Comparison of ENCODE assay signal across 1 cellular context in genomic region chr6:169849396-169849795, GRCh38.
TF ChIP-seq lines count a peak whose summit lies in the region.

No MANE protein-coding gene starts in this region.

TF ChIP-seq in H1, 55 proteins besides CTCF, POLR2A, EP300 and RAD21 (continued from another document):
- TF ChIP-seq, protein P1, sequence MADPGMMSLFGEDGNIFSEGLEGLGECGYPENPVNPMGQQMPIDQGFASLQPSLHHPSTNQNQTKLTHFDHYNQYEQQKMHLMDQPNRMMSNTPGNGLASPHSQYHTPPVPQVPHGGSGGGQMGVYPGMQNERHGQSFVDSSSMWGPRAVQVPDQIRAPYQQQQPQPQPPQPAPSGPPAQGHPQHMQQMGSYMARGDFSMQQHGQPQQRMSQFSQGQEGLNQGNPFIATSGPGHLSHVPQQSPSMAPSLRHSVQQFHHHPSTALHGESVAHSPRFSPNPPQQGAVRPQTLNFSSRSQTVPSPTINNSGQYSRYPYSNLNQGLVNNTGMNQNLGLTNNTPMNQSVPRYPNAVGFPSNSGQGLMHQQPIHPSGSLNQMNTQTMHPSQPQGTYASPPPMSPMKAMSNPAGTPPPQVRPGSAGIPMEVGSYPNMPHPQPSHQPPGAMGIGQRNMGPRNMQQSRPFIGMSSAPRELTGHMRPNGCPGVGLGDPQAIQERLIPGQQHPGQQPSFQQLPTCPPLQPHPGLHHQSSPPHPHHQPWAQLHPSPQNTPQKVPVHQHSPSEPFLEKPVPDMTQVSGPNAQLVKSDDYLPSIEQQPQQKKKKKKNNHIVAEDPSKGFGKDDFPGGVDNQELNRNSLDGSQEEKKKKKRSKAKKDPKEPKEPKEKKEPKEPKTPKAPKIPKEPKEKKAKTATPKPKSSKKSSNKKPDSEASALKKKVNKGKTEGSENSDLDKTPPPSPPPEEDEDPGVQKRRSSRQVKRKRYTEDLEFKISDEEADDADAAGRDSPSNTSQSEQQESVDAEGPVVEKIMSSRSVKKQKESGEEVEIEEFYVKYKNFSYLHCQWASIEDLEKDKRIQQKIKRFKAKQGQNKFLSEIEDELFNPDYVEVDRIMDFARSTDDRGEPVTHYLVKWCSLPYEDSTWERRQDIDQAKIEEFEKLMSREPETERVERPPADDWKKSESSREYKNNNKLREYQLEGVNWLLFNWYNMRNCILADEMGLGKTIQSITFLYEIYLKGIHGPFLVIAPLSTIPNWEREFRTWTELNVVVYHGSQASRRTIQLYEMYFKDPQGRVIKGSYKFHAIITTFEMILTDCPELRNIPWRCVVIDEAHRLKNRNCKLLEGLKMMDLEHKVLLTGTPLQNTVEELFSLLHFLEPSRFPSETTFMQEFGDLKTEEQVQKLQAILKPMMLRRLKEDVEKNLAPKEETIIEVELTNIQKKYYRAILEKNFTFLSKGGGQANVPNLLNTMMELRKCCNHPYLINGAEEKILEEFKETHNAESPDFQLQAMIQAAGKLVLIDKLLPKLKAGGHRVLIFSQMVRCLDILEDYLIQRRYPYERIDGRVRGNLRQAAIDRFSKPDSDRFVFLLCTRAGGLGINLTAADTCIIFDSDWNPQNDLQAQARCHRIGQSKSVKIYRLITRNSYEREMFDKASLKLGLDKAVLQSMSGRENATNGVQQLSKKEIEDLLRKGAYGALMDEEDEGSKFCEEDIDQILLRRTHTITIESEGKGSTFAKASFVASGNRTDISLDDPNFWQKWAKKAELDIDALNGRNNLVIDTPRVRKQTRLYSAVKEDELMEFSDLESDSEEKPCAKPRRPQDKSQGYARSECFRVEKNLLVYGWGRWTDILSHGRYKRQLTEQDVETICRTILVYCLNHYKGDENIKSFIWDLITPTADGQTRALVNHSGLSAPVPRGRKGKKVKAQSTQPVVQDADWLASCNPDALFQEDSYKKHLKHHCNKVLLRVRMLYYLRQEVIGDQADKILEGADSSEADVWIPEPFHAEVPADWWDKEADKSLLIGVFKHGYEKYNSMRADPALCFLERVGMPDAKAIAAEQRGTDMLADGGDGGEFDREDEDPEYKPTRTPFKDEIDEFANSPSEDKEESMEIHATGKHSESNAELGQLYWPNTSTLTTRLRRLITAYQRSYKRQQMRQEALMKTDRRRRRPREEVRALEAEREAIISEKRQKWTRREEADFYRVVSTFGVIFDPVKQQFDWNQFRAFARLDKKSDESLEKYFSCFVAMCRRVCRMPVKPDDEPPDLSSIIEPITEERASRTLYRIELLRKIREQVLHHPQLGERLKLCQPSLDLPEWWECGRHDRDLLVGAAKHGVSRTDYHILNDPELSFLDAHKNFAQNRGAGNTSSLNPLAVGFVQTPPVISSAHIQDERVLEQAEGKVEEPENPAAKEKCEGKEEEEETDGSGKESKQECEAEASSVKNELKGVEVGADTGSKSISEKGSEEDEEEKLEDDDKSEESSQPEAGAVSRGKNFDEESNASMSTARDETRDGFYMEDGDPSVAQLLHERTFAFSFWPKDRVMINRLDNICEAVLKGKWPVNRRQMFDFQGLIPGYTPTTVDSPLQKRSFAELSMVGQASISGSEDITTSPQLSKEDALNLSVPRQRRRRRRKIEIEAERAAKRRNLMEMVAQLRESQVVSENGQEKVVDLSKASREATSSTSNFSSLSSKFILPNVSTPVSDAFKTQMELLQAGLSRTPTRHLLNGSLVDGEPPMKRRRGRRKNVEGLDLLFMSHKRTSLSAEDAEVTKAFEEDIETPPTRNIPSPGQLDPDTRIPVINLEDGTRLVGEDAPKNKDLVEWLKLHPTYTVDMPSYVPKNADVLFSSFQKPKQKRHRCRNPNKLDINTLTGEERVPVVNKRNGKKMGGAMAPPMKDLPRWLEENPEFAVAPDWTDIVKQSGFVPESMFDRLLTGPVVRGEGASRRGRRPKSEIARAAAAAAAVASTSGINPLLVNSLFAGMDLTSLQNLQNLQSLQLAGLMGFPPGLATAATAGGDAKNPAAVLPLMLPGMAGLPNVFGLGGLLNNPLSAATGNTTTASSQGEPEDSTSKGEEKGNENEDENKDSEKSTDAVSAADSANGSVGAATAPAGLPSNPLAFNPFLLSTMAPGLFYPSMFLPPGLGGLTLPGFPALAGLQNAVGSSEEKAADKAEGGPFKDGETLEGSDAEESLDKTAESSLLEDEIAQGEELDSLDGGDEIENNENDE (IDR thresholded peaks at IDR 0.05; ENCODE audit: insufficient replicate concordance, low read length) = no peak
- TF ChIP-seq TAF1 (IDR thresholded peaks at IDR 0.05; ENCODE audit: low read depth, low read length) (no peak), SP4 (IDR thresholded peaks at IDR 0.05; ENCODE audit: low read length) (no peak), SP1 (IDR thresholded peaks at IDR 0.05; ENCODE audit: low read depth, low read length) (no peak), CTBP2 (IDR thresholded peaks at IDR 0.05; ENCODE audit: borderline replicate concordance, insufficient read depth, insufficient read length, low read length) (no peak)
